ENCODE assay signal across 10 cellular contexts in genomic region chr16:74577882-74578366, GRCh38. TPM values are rescaled to one million over a fixed set of nuclear protein-coding genes. Genes with fewer than 3 reads are reported as not detected.
DNase-seq lines count a peak whose midpoint lies in the region; ATAC-seq, FAIRE-seq and TF ChIP-seq lines count a peak whose summit lies in the region.
"Had no signal": no experiment of that assay in that cellular context is flagged by ENCODE, and none has a peak within 500 bp of the region (broad histone marks: within the 10 kb centered on the region; RNA-seq: fewer than 3 reads in every experiment).

No MANE protein-coding gene starts in this region.

- ATAC-seq in activated CD8-positive, alpha-beta memory T cell treated with anti-CD3 and anti-CD28 coated beads, Interleukin-2, amount 10 ng/mL, durations not matched to agents 7 days and 5 days: peak; percentile 85
- ATAC-seq in stimulated activated naive B cell treated with anti-CD40 and anti-IgM and Interleukin-4, amounts not matched to agents 10 μg/mL and 1 μg/mL and 100 μg/mL, for 72 hours (replicated peaks): peak; percentile 58 to 65
- no peak for ATAC-seq in HG03095 (IDR thresholded peaks at IDR 0.05; ENCODE audit: unreplicated experiment)

- DNase-seq in activated CD8-positive, alpha-beta memory T cell treated with anti-CD3 and anti-CD28 coated beads, Interleukin-2, amount 10 ng/mL, durations not matched to agents 7 days and 5 days: no peak
- no peak for DNase-seq in activated CD8-positive, alpha-beta memory T cell treated with anti-CD3 and anti-CD28 coated beads, Interleukin-2, amount 50 U/mL, for 4 hours
- DNase-seq in NCI-H146 treated with DMSO at 0.1 percent for 48 hours (lab: John Stamatoyannopoulos, UW; ENCODE audit: unreplicated experiment) (peak; percentile 18), bronchial epithelial cell (ENCODE audit: low read depth) (peak; percentile 88), neural progenitor cell (ENCODE audit: low spot score) (no peak), NCI-H446 (lab: John Stamatoyannopoulos, UW) (no peak)
- no peak for DNase-seq in stimulated activated naive B cell treated with anti-CD40 and anti-IgM and Interleukin-4, amounts not matched to agents 10 μg/mL and 1 μg/mL and 100 μg/mL, for 72 hours
- DNase-seq: naive B cell, NCI-H1930 had no signal

- H3K4me3 Mint-ChIP-seq in activated CD8-positive, alpha-beta memory T cell treated with anti-CD3 and anti-CD28 coated beads, Interleukin-2, amount 10 ng/mL, durations not matched to agents 7 days and 5 days: no peak overlapping the region
- no peak overlapping the region for H3K4me3 Mint-ChIP-seq in stimulated activated naive B cell treated with anti-CD40 and anti-IgM and Interleukin-4, amounts not matched to agents 10 μg/mL and 1 μg/mL and 100 μg/mL, for 72 hours
- no peak overlapping the region for H3K4me3 Mint-ChIP-seq in neural progenitor cell
- H3K4me3 Mint-ChIP-seq: naive B cell had no signal

- H3K27ac Mint-ChIP-seq in activated CD8-positive, alpha-beta memory T cell treated with anti-CD3 and anti-CD28 coated beads, Interleukin-2, amount 10 ng/mL, durations not matched to agents 7 days and 5 days: peak overlapping the region; percentile 69
- peak overlapping the region; percentile 60 for H3K27ac Mint-ChIP-seq in stimulated activated naive B cell treated with anti-CD40 and anti-IgM and Interleukin-4, amounts not matched to agents 10 μg/mL and 1 μg/mL and 100 μg/mL, for 72 hours
- no peak overlapping the region for H3K27ac Mint-ChIP-seq in neural progenitor cell

- CTCF ChIA-PET in activated CD8-positive, alpha-beta memory T cell treated with anti-CD3 and anti-CD28 coated beads, Interleukin-2, amount 10 ng/mL, durations not matched to agents 7 days and 5 days (lab: Charles Lee): interaction anchor here (1.1 to 1.2 kb wide), 2 partner anchors 9 to 24 kb away, joined by 4 to 5 read pairs; no protein-coding TSS in a partner anchor

- no peak overlapping the region for H3K4me2 ChIP-seq in neural progenitor cell

- no peak for FAIRE-seq in bronchial epithelial cell (lab: Jason Lieb, UNC)

- H3K36me3 ChIP-seq in bronchial epithelial cell (ENCODE audit: control insufficient read depth, insufficient read depth, low read length) (no peaks in the 10 kb centered on the region), neural progenitor cell (no peaks in the 10 kb centered on the region)

- H3F3A ChIP-seq in neural progenitor cell (ENCODE audit: low read depth): no peaks in the 10 kb centered on the region

- TF ChIP-seq CTCF in bronchial epithelial cell (IDR thresholded peaks at IDR 0.05; ENCODE audit: insufficient read depth, low read length, severe bottlenecking) (no peak), neural progenitor cell (IDR thresholded peaks at IDR 0.05) (no peak)

- H3K4me3 ChIP-seq in bronchial epithelial cell (ENCODE audit: low read depth, low read length) (no peak overlapping the region), neural progenitor cell (no peak overlapping the region)

- H3K27me3 Mint-ChIP-seq in activated CD8-positive, alpha-beta memory T cell treated with anti-CD3 and anti-CD28 coated beads, Interleukin-2, amount 10 ng/mL, durations not matched to agents 7 days and 5 days: no peaks in the 10 kb centered on the region
- H3K27me3 Mint-ChIP-seq in stimulated activated naive B cell treated with anti-CD40 and anti-IgM and Interleukin-4, amounts not matched to agents 10 μg/mL and 1 μg/mL and 100 μg/mL, for 72 hours: no peaks in the 10 kb centered on the region
- H3K27me3 Mint-ChIP-seq in neural progenitor cell (ENCODE audit: insufficient read depth, low read depth): no peaks in the 10 kb centered on the region
- H3K27me3 Mint-ChIP-seq: naive B cell had no signal

- H3K27me3 ChIP-seq in bronchial epithelial cell (ENCODE audit: control insufficient read depth, insufficient read depth, low read length) (no peaks in the 10 kb centered on the region), neural progenitor cell (no peaks in the 10 kb centered on the region)

- peaks cover 6% of the 10 kb centered on the region for H3K36me3 Mint-ChIP-seq in activated CD8-positive, alpha-beta memory T cell treated with anti-CD3 and anti-CD28 coated beads, Interleukin-2, amount 10 ng/mL, durations not matched to agents 7 days and 5 days
- H3K36me3 Mint-ChIP-seq in stimulated activated naive B cell treated with anti-CD40 and anti-IgM and Interleukin-4, amounts not matched to agents 10 μg/mL and 1 μg/mL and 100 μg/mL, for 72 hours: peaks cover 3 to 9% of the 10 kb centered on the region in 2 donors
- peaks cover 2% of the 10 kb centered on the region for H3K36me3 Mint-ChIP-seq in neural progenitor cell
- H3K36me3 Mint-ChIP-seq: naive B cell had no signal

- peaks cover 98% of the 10 kb centered on the region for H3K79me2 ChIP-seq in neural progenitor cell (ENCODE audit: low read depth)

- no peak overlapping the region for H3K27ac ChIP-seq in neural progenitor cell

- H3K4me1 Mint-ChIP-seq in activated CD8-positive, alpha-beta memory T cell treated with anti-CD3 and anti-CD28 coated beads, Interleukin-2, amount 10 ng/mL, durations not matched to agents 7 days and 5 days: peaks cover 37% of the 10 kb centered on the region
- peaks cover 20 to 70% of the 10 kb centered on the region in 2 donors for H3K4me1 Mint-ChIP-seq in stimulated activated naive B cell treated with anti-CD40 and anti-IgM and Interleukin-4, amounts not matched to agents 10 μg/mL and 1 μg/mL and 100 μg/mL, for 72 hours
- H3K4me1 Mint-ChIP-seq in neural progenitor cell: peaks cover 17% of the 10 kb centered on the region

- no peak overlapping the region for H2AFZ ChIP-seq in neural progenitor cell (replicated peaks)

- no peak overlapping the region for H3K9ac ChIP-seq in neural progenitor cell

- H3K4me1 ChIP-seq in neural progenitor cell: no peaks in the 10 kb centered on the region

- H3K9me3 ChIP-seq in neural progenitor cell (ENCODE audit: low read depth): no peaks in the 10 kb centered on the region

- peaks cover 81% of the 10 kb centered on the region for H4K20me1 ChIP-seq in neural progenitor cell (ENCODE audit: low read depth)

- H3K9me3 Mint-ChIP-seq in activated CD8-positive, alpha-beta memory T cell treated with anti-CD3 and anti-CD28 coated beads, Interleukin-2, amount 10 ng/mL, durations not matched to agents 7 days and 5 days (ENCODE audit: low read depth): no peaks in the 10 kb centered on the region
- no peaks in the 10 kb centered on the region for H3K9me3 Mint-ChIP-seq in stimulated activated naive B cell treated with anti-CD40 and anti-IgM and Interleukin-4, amounts not matched to agents 10 μg/mL and 1 μg/mL and 100 μg/mL, for 72 hours
- H3K9me3 Mint-ChIP-seq in neural progenitor cell: no peaks in the 10 kb centered on the region
- H3K9me3 Mint-ChIP-seq: naive B cell had no signal

RNA-seq across cellular contexts. Expression of gene GLG1, which starts 29.0 kb away (rescaled TPM):
- 10 to 100 TPM; 74.0 to 86.9 TPM for total RNA-seq in activated CD8-positive, alpha-beta memory T cell treated with anti-CD3 and anti-CD28 coated beads, Interleukin-2, amount 10 ng/mL, durations not matched to agents 7 days and 5 days
- total RNA-seq in bronchial epithelial cell (65.0 and 71.2 TPM in 2 replicates), neural progenitor cell (ENCODE audit: low replicate concordance) (117 and 138 TPM in 2 replicates)

Comparison
In these comparisons a context has a peak if more than half of its experiments do, and no peak if none do; other contexts are left out.
1. DNase-seq: peak in NCI-H146 treated with DMSO at 0.1 percent for 48 hours (single experiment) and bronchial epithelial cell (single experiment); none in activated CD8-positive, alpha-beta memory T cell treated with anti-CD3 and anti-CD28 coated beads, Interleukin-2, amount 10 ng/mL, durations not matched to agents 7 days and 5 days (single experiment), activated CD8-positive, alpha-beta memory T cell treated with anti-CD3 and anti-CD28 coated beads, Interleukin-2, amount 50 U/mL, for 4 hours (single experiment), stimulated activated naive B cell treated with anti-CD40 and anti-IgM and Interleukin-4, amounts not matched to agents 10 μg/mL and 1 μg/mL and 100 μg/mL, for 72 hours (single experiment), neural progenitor cell (single experiment) and NCI-H446 (0 of 2).